Comparison of ENCODE assay signal across 12 cellular contexts in genomic region chr4:151950993-151951726, GRCh38.
"Had no signal": no experiment of that assay in that cellular context is flagged by ENCODE, and none has a peak within 500 bp of the region (broad histone marks: within the 10 kb centered on the region; RNA-seq: fewer than 3 reads in every experiment).

No MANE protein-coding gene starts in this region.

- H3K4me1 Mint-ChIP-seq: activated CD8-positive, alpha-beta memory T cell treated with anti-CD3 and anti-CD28 coated beads, Interleukin-2, amount 10 ng/mL, durations not matched to agents 7 days and 5 days had no signal

- H3K4me3 Mint-ChIP-seq: activated CD8-positive, alpha-beta memory T cell treated with anti-CD3 and anti-CD28 coated beads, Interleukin-2, amount 10 ng/mL, durations not matched to agents 7 days and 5 days; activated naive CD8-positive, alpha-beta T cell; activated T-cell treated with anti-CD3 and anti-CD28 coated beads, Interleukin-2, amount 50 U/mL, for 24 hours; naive thymus-derived CD4-positive, alpha-beta T cell had no signal

- DNase-seq: activated CD8-positive, alpha-beta memory T cell treated with anti-CD3 and anti-CD28 coated beads, Interleukin-2, amount 10 ng/mL, durations not matched to agents 7 days and 5 days; activated effector memory CD4-positive, alpha-beta T cell treated with anti-CD3 and anti-CD28 coated beads, Interleukin-2, amount 50 U/mL, for 16 hours; activated T-cell treated with anti-CD3 and anti-CD28 coated beads, Interleukin-2, amount 50 U/mL, for 24 hours; cerebellar nuclear complex; midbrain; naive thymus-derived CD4-positive, alpha-beta T cell; posterior cingulate gyrus; right cardiac atrium; spleen; stimulated activated CD4-positive, alpha-beta T cell treated with anti-CD3 and anti-CD28 coated beads, Interleukin-2, amount 100 ng/mL, for 24 hours; stimulated activated naive CD4-positive, alpha-beta T cell treated with Interleukin-2 at 50 U/mL for 16 hours had no signal

- ATAC-seq: activated CD8-positive, alpha-beta memory T cell treated with anti-CD3 and anti-CD28 coated beads, Interleukin-2, amount 10 ng/mL, durations not matched to agents 7 days and 5 days; naive thymus-derived CD4-positive, alpha-beta T cell; right cardiac atrium had no signal

- H3K27me3 Mint-ChIP-seq: activated CD8-positive, alpha-beta memory T cell treated with anti-CD3 and anti-CD28 coated beads, Interleukin-2, amount 10 ng/mL, durations not matched to agents 7 days and 5 days; activated naive CD8-positive, alpha-beta T cell; activated T-cell treated with anti-CD3 and anti-CD28 coated beads, Interleukin-2, amount 50 U/mL, for 24 hours had no signal
